ENCODE assay signal across 8 cellular contexts in genomic region chr9:34374905-34375552, GRCh38. TPM values are rescaled to one million over a fixed set of nuclear protein-coding genes. Genes with fewer than 3 reads are reported as not detected.
A peak's percentile ranks its signal among the peaks of the same experiment; 100 is the strongest.
DNase-seq lines count a peak whose midpoint lies in the region; ATAC-seq lines count a peak whose summit lies in the region.

No MANE protein-coding gene starts in this region.

- H3K4me1 Mint-ChIP-seq in naive thymus-derived CD4-positive, alpha-beta T cell: peaks cover 18 to 34% (median 29%) of the 10 kb centered on the region in 7 donors

- CTCF ChIA-PET in naive thymus-derived CD4-positive, alpha-beta T cell (lab: Charles Lee): interaction anchor here (1.7 kb wide), 1 partner anchor 40 kb away, joined by 5 read pairs; no protein-coding TSS in a partner anchor

- no peak overlapping the region for H3K27ac ChIP-seq in naive thymus-derived CD4-positive, alpha-beta T cell (ENCODE audit: low read depth, low read length)

- peaks cover 0 to 2% (median 0%) of the 10 kb centered on the region in 11 donors for H3K9me3 Mint-ChIP-seq in naive thymus-derived CD4-positive, alpha-beta T cell

- no peaks in the 10 kb centered on the region for H3K9me3 ChIP-seq in naive thymus-derived CD4-positive, alpha-beta T cell (ENCODE audit: control insufficient read depth in 2 of 3, low read length in 3 of 3)

- H3K27ac Mint-ChIP-seq in naive thymus-derived CD4-positive, alpha-beta T cell: peak overlapping the region in 6 of 9 donors; percentile 14 to 92 (median 68)

- H3K36me3 Mint-ChIP-seq in naive thymus-derived CD4-positive, alpha-beta T cell: peaks cover 0 to 10% (median 4%) of the 10 kb centered on the region in 5 donors

- intact Hi-C loops in naive thymus-derived CD4-positive, alpha-beta T cell (cut with micrococcal nuclease): loop anchor here (5.0 to 10.0 kb wide), 6 partner anchors 453 to 1823 kb away; partner anchors contain the start of genes CLTA (in 1 of the 2), HINT2 (in 1 of the 2), NFX1 (in 1 of the 2) and SMIM27 (in 1 of the 2)

- H3K27me3 Mint-ChIP-seq in naive thymus-derived CD4-positive, alpha-beta T cell: no peaks in the 10 kb centered on the region

- in situ Hi-C loops in T47D (cut with HindIII; ENCODE audit: low pct_unique_long_range_greater_than_20kb, low sequenced_read_pairs): no loop called here

- no peaks in the 10 kb centered on the region for H3K27me3 ChIP-seq in naive thymus-derived CD4-positive, alpha-beta T cell (ENCODE audit: control insufficient read depth in 2 of 2, insufficient read depth in 2 of 2, low read length in 2 of 2)

- H3K4me3 Mint-ChIP-seq in naive thymus-derived CD4-positive, alpha-beta T cell: peak overlapping the region; percentile 56 to 94 (median 90)

- H3K4me1 ChIP-seq in naive thymus-derived CD4-positive, alpha-beta T cell (ENCODE audit: control insufficient read depth in 2 of 2, insufficient read depth in 2 of 2, low read length in 2 of 2): peaks cover 10% of the 10 kb centered on the region in 2 donors

- H3K36me3 ChIP-seq in naive thymus-derived CD4-positive, alpha-beta T cell (ENCODE audit: control insufficient read depth in 2 of 3, insufficient read depth in 3 of 3, low read length in 3 of 3): no peaks in the 10 kb centered on the region

- POLR2A ChIA-PET in naive thymus-derived CD4-positive, alpha-beta T cell (lab: Charles Lee): interaction anchor here (1.1 to 6.1 kb wide), 4 partner anchors 25 to 245 kb away, joined by 3 to 62 read pairs (median 3); partner anchors contain the start of gene DCTN3

- peak; percentile 69 for DNase-seq in DMS 273 (lab: John Stamatoyannopoulos, UW; ENCODE audit: unreplicated experiment)
- peak; percentile 34 for DNase-seq in NCI-H2107 (lab: John Stamatoyannopoulos, UW)
- DNase-seq in T47D (ENCODE audit: low read depth in 1 of 2, low spot score in 1 of 2): peak; percentile 61 to 96
- no peak for DNase-seq in naive thymus-derived CD4-positive, alpha-beta T cell
- DNase-seq in stimulated activated CD4-positive, alpha-beta T cell treated with anti-CD3 and anti-CD28 coated beads, Interleukin-2, amount 100 ng/mL, for 48 hours: no peak
- no peak for DNase-seq in activated effector memory CD4-positive, alpha-beta T cell treated with Interleukin-2 at 50 U/mL for 16 hours
- DNase-seq in SKM-1 (lab: John Stamatoyannopoulos, UW; ENCODE audit: unreplicated experiment): no peak

- no peak for ATAC-seq in naive thymus-derived CD4-positive, alpha-beta T cell
- no peak for ATAC-seq in GM19324 (IDR thresholded peaks at IDR 0.05; ENCODE audit: low FRiP score, unreplicated experiment)

- H3K4me3 ChIP-seq in naive thymus-derived CD4-positive, alpha-beta T cell (ENCODE audit: low read length): no peak overlapping the region

RNA-seq across cellular contexts. Expression of gene MYORG, which starts 1.7 kb away (rescaled TPM):
- 1 to 10 TPM in 2 of 5 experiments, under 1 TPM in 3; 0.60 to 1.9 (median 0.78) TPM for total RNA-seq in naive thymus-derived CD4-positive, alpha-beta T cell
- 1 to 10 TPM in 1 of 2 donors, under 1 TPM in 1; 0.28 to 1.4 TPM for polyA plus RNA-seq in naive thymus-derived CD4-positive, alpha-beta T cell

RNA-seq across cellular contexts. Expression of gene NUDT2, which starts 45.7 kb away (rescaled TPM):
- total RNA-seq in naive thymus-derived CD4-positive, alpha-beta T cell: 10 to 100 TPM in 4 of 5 experiments, 1 to 10 TPM in 1; 7.5 to 30.0 (median 22.7) TPM
- 10 to 100 TPM; 27.7 to 63.3 TPM for polyA plus RNA-seq in naive thymus-derived CD4-positive, alpha-beta T cell

RNA-seq across cellular contexts. Expression of gene KIF24, which starts 46.0 kb away (rescaled TPM):
- 1 to 10 TPM in 1 of 5 experiments, under 1 TPM in 4; 0.11 to 6.0 (median 0.35) TPM for total RNA-seq in naive thymus-derived CD4-positive, alpha-beta T cell
- polyA plus RNA-seq in naive thymus-derived CD4-positive, alpha-beta T cell: under 1 TPM; 0.19 to 0.23 TPM

Comparison
In these comparisons a context has a peak if more than half of its experiments do, and no peak if none do; other contexts are left out.
1. DNase-seq: peak in DMS 273 (single experiment), NCI-H2107 (single experiment) and T47D (2 of 2); none in naive thymus-derived CD4-positive, alpha-beta T cell (0 of 9), stimulated activated CD4-positive, alpha-beta T cell treated with anti-CD3 and anti-CD28 coated beads, Interleukin-2, amount 100 ng/mL, for 48 hours (0 of 2), activated effector memory CD4-positive, alpha-beta T cell treated with Interleukin-2 at 50 U/mL for 16 hours (single experiment) and SKM-1 (single experiment).